ENCODE assay signal across 1 cellular context in genomic region chr18:47930844-47931706, GRCh38.
A peak's percentile ranks its signal among the peaks of the same experiment; 100 is the strongest.
TF ChIP-seq lines count a peak whose summit lies in the region.

No MANE protein-coding gene starts in this region.

TF ChIP-seq in GM12878, 131 proteins besides CTCF, POLR2A, EP300 and RAD21 (continued from another document and continues in another):
- TF ChIP-seq HSF1 (IDR thresholded peaks at IDR 0.05; ENCODE audit: low read depth, low read length): no peak
- TF ChIP-seq BHLHE40 (IDR thresholded peaks at IDR 0.05; ENCODE audit: borderline replicate concordance in 1 of 2, low read depth in 2 of 2, low read length in 1 of 2): peak; percentile 98 to 99
- TF ChIP-seq PKNOX1 (IDR thresholded peaks at IDR 0.05): peak; percentile 96
- TF ChIP-seq JUND (IDR thresholded peaks at IDR 0.05; ENCODE audit: low read depth, low read length): no peak
- TF ChIP-seq MYC (IDR thresholded peaks at IDR 0.05; ENCODE audit: insufficient read depth, insufficient read length, insufficient replicate concordance, low read length, severe bottlenecking): peak; percentile 41
- no peak for TF ChIP-seq CBX3 (IDR thresholded peaks at IDR 0.05; ENCODE audit: borderline replicate concordance, low read depth)
- 0 out of 2 replicates have a peak, but pooled peaks have one; percentile 1 for TF ChIP-seq ZNF592 (IDR thresholded peaks at IDR 0.05)
- peak; percentile 87 for TF ChIP-seq GATAD2B (conservative IDR thresholded peaks at IDR 0.05; ENCODE audit: low read depth)
- TF ChIP-seq PAX5 (IDR thresholded peaks at IDR 0.05; ENCODE audit: borderline replicate concordance, low read depth, low read length): peak; percentile 33; the same call in 1 of the 2 replicates
- TF ChIP-seq SRF (IDR thresholded peaks at IDR 0.05; ENCODE audit: low read depth in 2 of 2, low read length in 2 of 2): no peak
- no peak for TF ChIP-seq E4F1 (IDR thresholded peaks at IDR 0.05; ENCODE audit: borderline replicate concordance, partially characterized antibody)
- TF ChIP-seq ZSCAN29 (IDR thresholded peaks at IDR 0.05): no peak
- TF ChIP-seq IRF5 (IDR thresholded peaks at IDR 0.05; ENCODE audit: borderline replicate concordance): no peak
- no peak for TF ChIP-seq ZZZ3 (IDR thresholded peaks at IDR 0.05; ENCODE audit: control insufficient read depth, insufficient read length, low read depth)
- no peak for TF ChIP-seq MTA2 (IDR thresholded peaks at IDR 0.05; ENCODE audit: low read depth)
- no peak for TF ChIP-seq ESRRA (IDR thresholded peaks at IDR 0.05; ENCODE audit: low read length)
- TF ChIP-seq IKZF1 (conservative IDR thresholded peaks at IDR 0.05): peak; percentile 87
- TF ChIP-seq CUX1 (IDR thresholded peaks at IDR 0.05; ENCODE audit: insufficient replicate concordance, low read depth, low read length): no peak
- no peak for TF ChIP-seq ZNF217 (IDR thresholded peaks at IDR 0.05)
- TF ChIP-seq SREBF2 (IDR thresholded peaks at IDR 0.05; ENCODE audit: low read length): no peak
- no peak for TF ChIP-seq CEBPB (IDR thresholded peaks at IDR 0.05; ENCODE audit: borderline replicate concordance in 1 of 2, low read depth in 2 of 2, low read length in 2 of 2)
- no peak; the same call in 1 of the 2 replicates for TF ChIP-seq RELB (IDR thresholded peaks at IDR 0.05; ENCODE audit: low read depth)
- peak; percentile 76; the same call in 1 of the 2 replicates for TF ChIP-seq IRF3 (IDR thresholded peaks at IDR 0.05)
- no peak for TF ChIP-seq NR2C2 (IDR thresholded peaks at IDR 0.05; ENCODE audit: borderline replicate concordance, control insufficient read depth, insufficient read length, low read depth)
- no peak for TF ChIP-seq CHD4 (IDR thresholded peaks at IDR 0.05)
- TF ChIP-seq EZH2 (IDR thresholded peaks at IDR 0.05; ENCODE audit: borderline replicate concordance, control insufficient read depth, low read depth, low read length): no peak
- TF ChIP-seq BACH1 (IDR thresholded peaks at IDR 0.05; ENCODE audit: borderline replicate concordance): peak; percentile 43; the same call in 1 of the 2 replicates
- peak; percentile 48; the same call in 1 of the 2 replicates for TF ChIP-seq POLR2AphosphoS2 (IDR thresholded peaks at IDR 0.05; ENCODE audit: low read depth, low read length)
- no peak for TF ChIP-seq CHD1 (IDR thresholded peaks at IDR 0.05; ENCODE audit: low read depth, low read length)
- no peak for TF ChIP-seq FOXM1 (IDR thresholded peaks at IDR 0.05; ENCODE audit: low read depth, low read length)
- TF ChIP-seq USF2 (IDR thresholded peaks at IDR 0.05; ENCODE audit: borderline replicate concordance, low read depth, low read length): no peak
- no peak for TF ChIP-seq HDAC2 (IDR thresholded peaks at IDR 0.05)
- no peak; the same call in 1 of the 2 replicates for TF ChIP-seq EED (IDR thresholded peaks at IDR 0.05; ENCODE audit: low read depth)
- TF ChIP-seq SMC3 (IDR thresholded peaks at IDR 0.05; ENCODE audit: borderline replicate concordance, low read length): no peak
- TF ChIP-seq PBX3 (IDR thresholded peaks at IDR 0.05; ENCODE audit: insufficient replicate concordance, low read depth, low read length): peak; percentile 92
- no peak for TF ChIP-seq BCL11A (IDR thresholded peaks at IDR 0.05; ENCODE audit: low read depth, low read length)
- no peak for TF ChIP-seq TBL1XR1 (IDR thresholded peaks at IDR 0.05; ENCODE audit: low read depth, low read length)
- peak; percentile 8 for TF ChIP-seq FOS (IDR thresholded peaks at IDR 0.05; ENCODE audit: borderline replicate concordance, extremely low read depth, insufficient read length)
